2 cellular contexts compared by ENCODE assay signal in genomic region chr1:186882372-186883134, GRCh38.
TF ChIP-seq lines count a peak whose summit lies in the region.

No MANE protein-coding gene starts in this region.

TF ChIP-seq in SK-N-SH treated with all-trans-retinoic acid at 6 μM for 48 hours, 23 proteins besides CTCF, POLR2A, EP300 and RAD21:
- TF ChIP-seq PATZ1 (CRISPR knock-in tag; IDR thresholded peaks at IDR 0.05; ENCODE audit: borderline replicate concordance) (no peak), ARNTL (CRISPR knock-in tag; IDR thresholded peaks at IDR 0.05; ENCODE audit: borderline replicate concordance, low read depth) (no peak), ESRRG (CRISPR knock-in tag; IDR thresholded peaks at IDR 0.05) (no peak), POU6F1 (CRISPR knock-in tag; IDR thresholded peaks at IDR 0.05; ENCODE audit: borderline replicate concordance, low read depth) (no peak), GLIS3 (CRISPR knock-in tag; IDR thresholded peaks at IDR 0.05) (no peak), ZNF70 (CRISPR knock-in tag; IDR thresholded peaks at IDR 0.05) (no peak), ZNF565 (CRISPR knock-in tag; conservative IDR thresholded peaks at IDR 0.05; ENCODE audit: low read depth) (no peak), TCF4 (CRISPR knock-in tag; IDR thresholded peaks at IDR 0.05; ENCODE audit: borderline replicate concordance) (no peak), PPARA (CRISPR knock-in tag; IDR thresholded peaks at IDR 0.05; ENCODE audit: borderline replicate concordance) (no peak), CSRNP3 (CRISPR knock-in tag; IDR thresholded peaks at IDR 0.05) (no peak), TOX (CRISPR knock-in tag; IDR thresholded peaks at IDR 0.05; ENCODE audit: borderline replicate concordance) (no peak), CREB5 (CRISPR knock-in tag; IDR thresholded peaks at IDR 0.05; ENCODE audit: low read depth) (no peak), CSDC2 (CRISPR knock-in tag; IDR thresholded peaks at IDR 0.05) (no peak), ZC3H10 (CRISPR knock-in tag; IDR thresholded peaks at IDR 0.05) (no peak), BACH2 (CRISPR knock-in tag; IDR thresholded peaks at IDR 0.05; ENCODE audit: borderline replicate concordance) (no peak), ZNF8 (CRISPR knock-in tag; IDR thresholded peaks at IDR 0.05) (no peak)
TF ChIP-seq in SK-N-SH treated with all-trans-retinoic acid at 6 μM for 48 hours: peak in this region for 0.

TF ChIP-seq in SK-N-SH, 30 proteins besides CTCF, POLR2A, EP300 and RAD21:
- TF ChIP-seq RXRA (IDR thresholded peaks at IDR 0.05; ENCODE audit: borderline replicate concordance, low read depth), result no peak
- TF ChIP-seq GATA2 (CRISPR knock-in tag; IDR thresholded peaks at IDR 0.05), result no peak
- TF ChIP-seq RFX5 (IDR thresholded peaks at IDR 0.05; ENCODE audit: low read length), result no peak
- TF ChIP-seq NRF1 (IDR thresholded peaks at IDR 0.05; ENCODE audit: low read depth, low read length), result no peak
- TF ChIP-seq FOXJ3 (CRISPR knock-in tag; IDR thresholded peaks at IDR 0.05), result no peak
- no peak for TF ChIP-seq PBX3 (IDR thresholded peaks at IDR 0.05)
- no peak for TF ChIP-seq MXI1 (IDR thresholded peaks at IDR 0.05; ENCODE audit: low read depth, low read length)
- TF ChIP-seq MAX (IDR thresholded peaks at IDR 0.05; ENCODE audit: low read depth), result no peak
- TF ChIP-seq ELF1 (IDR thresholded peaks at IDR 0.05), result no peak
- TF ChIP-seq TEAD4 (IDR thresholded peaks at IDR 0.05; ENCODE audit: borderline replicate concordance, insufficient read depth), result no peak
- no peak for TF ChIP-seq MEF2A (IDR thresholded peaks at IDR 0.05; ENCODE audit: borderline replicate concordance, low read depth)
- no peak for TF ChIP-seq SIN3A (IDR thresholded peaks at IDR 0.05; ENCODE audit: borderline replicate concordance, low read depth, low read length)
- no peak for TF ChIP-seq FOSL2 (IDR thresholded peaks at IDR 0.05; ENCODE audit: borderline replicate concordance, low read depth)
- no peak for TF ChIP-seq USF2 (IDR thresholded peaks at IDR 0.05; ENCODE audit: borderline replicate concordance, low read depth, low read length)
- no peak for TF ChIP-seq SMC3 (IDR thresholded peaks at IDR 0.05; ENCODE audit: low read depth, low read length)
- no peak for TF ChIP-seq YY1 (IDR thresholded peaks at IDR 0.05; ENCODE audit: low read depth)
- no peak for TF ChIP-seq GABPA (IDR thresholded peaks at IDR 0.05; ENCODE audit: low read depth)
- no peak for TF ChIP-seq REST (IDR thresholded peaks at IDR 0.05; ENCODE audit: low read depth, low read length)
